13 cellular contexts compared by ENCODE assay signal in genomic region chr3:99859855-99860254, GRCh38. TPM values are rescaled to one million over a fixed set of nuclear protein-coding genes. Genes with fewer than 3 reads are reported as not detected.
A peak's percentile ranks its signal among the peaks of the same experiment; 100 is the strongest.
DNase-seq lines count a peak whose midpoint lies in the region; ATAC-seq, FAIRE-seq and TF ChIP-seq lines count a peak whose summit lies in the region.
"Had no signal": no experiment of that assay in that cellular context is flagged by ENCODE, and none has a peak within 500 bp of the region (broad histone marks: within the 10 kb centered on the region; RNA-seq: fewer than 3 reads in every experiment).

No MANE protein-coding gene starts in this region.

- H3K4me3 ChIP-seq in AG09309 (ENCODE audit: control insufficient read depth, low read depth, low read length) = no peak overlapping the region
- no peak overlapping the region for H3K4me3 ChIP-seq in SJSA1
- no peak overlapping the region for H3K4me3 ChIP-seq in fibroblast of lung (replicated peaks in 1 of 4; ENCODE audit: control extremely low read depth in 1 of 4, insufficient read depth in 1 of 4, low read depth in 3 of 4, low read length in 4 of 4)
- H3K4me3 ChIP-seq in pancreas = no peak overlapping the region
- H3K4me3 ChIP-seq: heart left ventricle, ovary had no signal

- H4K20me1 ChIP-seq in fibroblast of lung (ENCODE audit: control insufficient read depth, extremely low read depth, insufficient read depth, low read length) = no peaks in the 10 kb centered on the region

- H3K9ac ChIP-seq in fibroblast of lung (ENCODE audit: insufficient read depth, low read length) = no peak overlapping the region

- H3K4me1 ChIP-seq in SJSA1 (replicated peaks) (peaks cover 48% of the 10 kb centered on the region), fibroblast of lung (ENCODE audit: control insufficient read depth, extremely low read depth, insufficient read depth, low read length) (peaks cover 40% of the 10 kb centered on the region), pancreas (peaks cover 0 to 11% (median 0%) of the 10 kb centered on the region in 3 donors)

- peak in 3 of 4 donors; percentile 31 to 71 (median 65) for ATAC-seq in pancreas

- intact Hi-C loops in pancreas (cut with DNase I) = no loop called here

- WGBS in pancreas, 2 donors = 49 to 50% methylated on average over 1 of the region's 1 CpG

- H3K27me3 ChIP-seq in SJSA1 (replicated peaks) (no peaks in the 10 kb centered on the region), fibroblast of lung (ENCODE audit: control insufficient read depth, insufficient read depth, low read length) (no peaks in the 10 kb centered on the region), pancreas (no peaks in the 10 kb centered on the region)
- H3K27me3 ChIP-seq: heart left ventricle, ovary had no signal

- no peak for TF ChIP-seq CTCF in AG09309 (IDR thresholded peaks at IDR 0.05; ENCODE audit: control insufficient read depth, insufficient read depth, low read depth, low read length, missing control alignments)
- no peak for TF ChIP-seq CTCF in fibroblast of lung (conservative IDR thresholded peaks at IDR 0.05 in 1 of 2, IDR thresholded peaks at IDR 0.05 in 1 of 2; ENCODE audit: low read depth in 1 of 2, low read length in 2 of 2)
- no peak for TF ChIP-seq CTCF in pancreas (IDR thresholded peaks at IDR 0.05)

- H3K4me2 ChIP-seq in fibroblast of lung (ENCODE audit: extremely low read depth, insufficient read depth, low read length) = peak overlapping the region; percentile 62

- H3K27ac ChIP-seq in SJSA1 (peak overlapping the region; percentile 66), fibroblast of lung (ENCODE audit: insufficient read depth, low read length) (peak overlapping the region; percentile 91), pancreas (peak overlapping the region in 2 of 4 donors; percentile 29 to 44)

- DNase-seq in AG09309 (ENCODE audit: low read depth) (peak; percentile 97), SJSA1 (ENCODE audit: low read depth in 1 of 2, low spot score in 2 of 2) (peak in 1 of 2 experiments; percentile 56), fibroblast of lung (ENCODE audit: low read depth in 2 of 2) (peak; percentile 96 to 97), pancreas (no peak), DMS 273 treated with DMSO at 0.1 percent for 48 hours (lab: John Stamatoyannopoulos, UW) (no peak), RPMI8226 (no peak), retina (no peak), NCI-H1092 treated with DMSO at 0.1 percent for 48 hours (lab: John Stamatoyannopoulos, UW) (no peak)
- DNase-seq: activated B cell treated with CpG ODN at 0.5 μM for 24 hours; activated naive CD8-positive, alpha-beta T cell treated with anti-CD3 and anti-CD28 coated beads, Interleukin-2, amount 10 ng/mL, durations not matched to agents 7 days and 5 days; CD4-positive, alpha-beta memory T cell; heart left ventricle; ovary had no signal

- FAIRE-seq in pancreas (lab: Jason Lieb, UNC) = peak; percentile 47

- H3K79me2 ChIP-seq in fibroblast of lung (ENCODE audit: control insufficient read depth, insufficient read depth, low read length) = peaks cover 77% of the 10 kb centered on the region

- H2AFZ ChIP-seq in fibroblast of lung (ENCODE audit: low read length) = no peak overlapping the region

- H3K9me3 ChIP-seq in SJSA1 (replicated peaks) = no peaks in the 10 kb centered on the region
- H3K9me3 ChIP-seq in fibroblast of lung (ENCODE audit: control insufficient read depth, insufficient read depth, low read depth, low read length) = no peaks in the 10 kb centered on the region
- no peaks in the 10 kb centered on the region for H3K9me3 ChIP-seq in pancreas
- H3K9me3 ChIP-seq: heart left ventricle, ovary had no signal

- H3K36me3 ChIP-seq in SJSA1 (peaks cover 83% of the 10 kb centered on the region), fibroblast of lung (ENCODE audit: control insufficient read depth, insufficient read depth, low read length) (peaks cover 14% of the 10 kb centered on the region), pancreas (no peaks in the 10 kb centered on the region)
- H3K36me3 ChIP-seq: ovary had no signal

RNA-seq across cellular contexts. Expression of gene CMSS1, which starts 42.2 kb away (rescaled TPM):
- 26.7 and 29.5 TPM in 2 replicates for total RNA-seq in SJSA1 (2014; rRNA removed; shearing (Covaris generic))
- 6.7 and 6.9 TPM in 2 replicates for total RNA-seq in fibroblast of lung
- 13.2 and 28.3 TPM in 2 replicates for polyA plus RNA-seq in fibroblast of lung
- 20.2 and 37.9 TPM in 2 replicates for polyA plus RNA-seq in fibroblast of lung (2012)
- polyA minus RNA-seq in fibroblast of lung (ENCODE audit: low replicate concordance) = 1.3 and 5.8 TPM in 2 replicates
- total RNA-seq in pancreas = 10 to 100 TPM; 14.4 to 29.9 (median 15.9) TPM
- 10 to 100 TPM; 15.0 to 19.7 TPM for polyA plus RNA-seq in pancreas

Comparison
In these comparisons a context has a peak if more than half of its experiments do, and no peak if none do; other contexts are left out.
1. DNase-seq: peak in AG09309 (single experiment) and fibroblast of lung (2 of 2); none in pancreas (0 of 6), DMS 273 treated with DMSO at 0.1 percent for 48 hours (single experiment), RPMI8226 (single experiment), retina (single experiment) and NCI-H1092 treated with DMSO at 0.1 percent for 48 hours (single experiment).